In genomic region chr17:382644-383533, GRCh38 we compare ENCODE assay signal across 8 cellular contexts. TPM values are rescaled to one million over a fixed set of nuclear protein-coding genes. Genes with fewer than 3 reads are reported as not detected.
DNase-seq lines count a peak whose midpoint lies in the region; ATAC-seq and TF ChIP-seq lines count a peak whose summit lies in the region.

No MANE protein-coding gene starts in this region.

- no peak overlapping the region for H3K4me3 Mint-ChIP-seq in chondrocyte (ENCODE audit: unreplicated experiment)
- H3K4me3 Mint-ChIP-seq in natural killer cell treated with Interleukin-12 subunit alpha and Interleukin-12 subunit beta and Interleukin-15 and Interleukin-18, amount 100 ng/mL, for 72 hours: peak overlapping the region; percentile 71

- H3K27ac ChIP-seq in BLaER1 treated with 17β-estradiol and CSF1 and Interleukin-3, amounts not matched to agents 10 nM and 100 nM: no peak overlapping the region

- H3K27me3 ChIP-seq in BLaER1 treated with 17β-estradiol and CSF1 and Interleukin-3, amounts not matched to agents 10 nM and 100 nM: peaks cover 24 to 47% (median 36%) of the 10 kb centered on the region in 11 experiments

- ATAC-seq in natural killer cell treated with Interleukin-12 subunit alpha and Interleukin-12 subunit beta and Interleukin-15 and Interleukin-18, amount 100 ng/mL, for 72 hours: no peak
- ATAC-seq in HG02623 (IDR thresholded peaks at IDR 0.05; ENCODE audit: unreplicated experiment): no peak
- ATAC-seq in HG03521 (IDR thresholded peaks at IDR 0.05; ENCODE audit: unreplicated experiment): no peak

- peak overlapping the region; percentile 62 for H3K27ac Mint-ChIP-seq in chondrocyte (ENCODE audit: unreplicated experiment)
- peak overlapping the region in 1 of 2 donors; percentile 5 for H3K27ac Mint-ChIP-seq in natural killer cell treated with Interleukin-12 subunit alpha and Interleukin-12 subunit beta and Interleukin-15 and Interleukin-18, amount 100 ng/mL, for 72 hours

- DNase-seq in M059J (ENCODE audit: low read depth) (peak; percentile 51), chondrocyte (ENCODE audit: low spot score) (no peak), H4 (ENCODE audit: low spot score) (no peak), NCI-H187 treated with DMSO at 0.1 percent for 48 hours (lab: John Stamatoyannopoulos, UW) (no peak)
- no peak for DNase-seq in natural killer cell treated with Interleukin-12 subunit alpha and Interleukin-12 subunit beta and Interleukin-15 and Interleukin-18, amount 100 ng/mL, for 72 hours (ENCODE audit: low spot score)

- peaks cover 2% of the 10 kb centered on the region for H3K9me3 Mint-ChIP-seq in chondrocyte (ENCODE audit: low read depth)
- no peaks in the 10 kb centered on the region for H3K9me3 Mint-ChIP-seq in natural killer cell treated with Interleukin-12 subunit alpha and Interleukin-12 subunit beta and Interleukin-15 and Interleukin-18, amount 100 ng/mL, for 72 hours

- no peak overlapping the region for H3K9ac ChIP-seq in BLaER1 treated with 17β-estradiol and CSF1 and Interleukin-3, amounts not matched to agents 10 nM and 100 nM

- H3K36me3 Mint-ChIP-seq in chondrocyte (ENCODE audit: low read depth): no peaks in the 10 kb centered on the region
- H3K36me3 Mint-ChIP-seq in natural killer cell treated with Interleukin-12 subunit alpha and Interleukin-12 subunit beta and Interleukin-15 and Interleukin-18, amount 100 ng/mL, for 72 hours: no peaks in the 10 kb centered on the region

- H3K27me3 Mint-ChIP-seq in chondrocyte (ENCODE audit: low read depth): peaks cover 15% of the 10 kb centered on the region
- H3K27me3 Mint-ChIP-seq in natural killer cell treated with Interleukin-12 subunit alpha and Interleukin-12 subunit beta and Interleukin-15 and Interleukin-18, amount 100 ng/mL, for 72 hours: peaks cover 20 to 22% of the 10 kb centered on the region in 2 donors

- no peaks in the 10 kb centered on the region for H3K9me3 ChIP-seq in BLaER1 treated with 17β-estradiol and CSF1 and Interleukin-3, amounts not matched to agents 10 nM and 100 nM (replicated peaks in 1 of 11)

- peaks cover 6 to 50% (median 44%) of the 10 kb centered on the region in 10 experiments for H3K4me1 ChIP-seq in BLaER1 treated with 17β-estradiol and CSF1 and Interleukin-3, amounts not matched to agents 10 nM and 100 nM

- TF ChIP-seq CTCF in chondrocyte (IDR thresholded peaks at IDR 0.05): no peak

- no peak overlapping the region for H3K4me3 ChIP-seq in BLaER1 treated with 17β-estradiol and CSF1 and Interleukin-3, amounts not matched to agents 10 nM and 100 nM

- peak overlapping the region in 7 of 11 experiments; percentile 17 to 72 (median 52); a peak in 9 of 22 replicates for H3K4me2 ChIP-seq in BLaER1 treated with 17β-estradiol and CSF1 and Interleukin-3, amounts not matched to agents 10 nM and 100 nM

- H3K4me1 Mint-ChIP-seq in chondrocyte (ENCODE audit: low read depth): peaks cover 31% of the 10 kb centered on the region
- H3K4me1 Mint-ChIP-seq in natural killer cell treated with Interleukin-12 subunit alpha and Interleukin-12 subunit beta and Interleukin-15 and Interleukin-18, amount 100 ng/mL, for 72 hours (ENCODE audit: low read depth in 2 of 2): peaks cover 13 to 18% of the 10 kb centered on the region in 2 donors

- H3K36me3 ChIP-seq in BLaER1 treated with 17β-estradiol and CSF1 and Interleukin-3, amounts not matched to agents 10 nM and 100 nM: no peaks in the 10 kb centered on the region

- H4K20me1 ChIP-seq in BLaER1 treated with 17β-estradiol and CSF1 and Interleukin-3, amounts not matched to agents 10 nM and 100 nM: peaks cover 0 to 23% (median 6%) of the 10 kb centered on the region in 11 experiments; a peak in 11 of 22 replicates

RNA-seq across cellular contexts. Expression of gene RPH3AL, which starts 30.3 kb away (rescaled TPM):
- 0.81 and 5.5 TPM in 2 replicates for total RNA-seq in M059J (2014; rRNA removed; shearing (Covaris generic))
- 3.4 to 4.1 TPM (median 4.0 TPM) in 3 replicates for total RNA-seq in chondrocyte
- total RNA-seq in natural killer cell treated with Interleukin-12 subunit alpha and Interleukin-12 subunit beta and Interleukin-15 and Interleukin-18, amount 100 ng/mL, for 72 hours: 1 to 10 TPM; 2.6 to 6.8 TPM
- 6.0 and 9.6 TPM in 2 replicates for total RNA-seq in H4 (2014; rRNA removed; shearing (Covaris generic))
